2 cellular contexts compared by ENCODE assay signal in the genomic region with DNA sequence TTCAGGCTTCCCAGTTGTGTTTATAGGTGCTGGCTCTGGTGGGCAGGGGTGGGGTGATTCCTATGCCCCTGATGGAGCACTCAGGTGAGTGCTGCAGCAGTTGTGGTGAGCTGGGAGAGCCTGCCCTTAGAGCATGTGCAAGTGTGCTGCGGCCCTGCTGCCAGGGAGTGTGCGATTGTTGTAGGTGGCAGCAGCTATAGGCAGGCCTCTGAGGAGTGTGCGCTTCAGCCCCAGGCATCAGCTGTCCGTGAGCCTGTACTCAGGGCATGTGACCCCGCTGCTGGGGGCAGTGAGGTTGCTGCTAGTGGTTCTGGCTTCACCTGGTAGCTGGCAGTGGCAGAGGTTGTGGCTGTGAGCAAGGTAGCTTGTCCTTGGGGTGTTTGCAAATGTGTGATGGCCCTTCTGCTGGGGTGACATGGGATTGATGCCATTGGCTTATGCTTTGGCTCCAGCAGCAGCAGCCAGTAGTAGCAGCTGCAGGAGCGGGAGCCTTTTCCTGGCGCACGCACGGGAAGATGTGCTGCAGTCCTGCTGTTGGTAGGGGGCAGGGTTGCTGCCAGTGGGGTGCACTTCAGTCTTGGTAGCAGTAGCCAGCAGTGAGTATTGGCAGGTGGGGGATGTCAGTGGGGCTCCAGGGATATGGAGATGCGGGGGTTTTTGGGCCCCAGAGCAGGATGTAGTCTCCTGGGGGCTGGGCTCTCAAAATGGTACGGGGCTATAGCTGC.
A peak's percentile ranks its signal among the peaks of the same experiment; 100 is the strongest.
TF ChIP-seq lines count a peak whose summit lies in the region.

No MANE protein-coding gene starts in this region.

TF ChIP-seq in IMR-90, 13 proteins besides CTCF, POLR2A, EP300 and RAD21:
- TF ChIP-seq MAZ (IDR thresholded peaks at IDR 0.05; ENCODE audit: borderline replicate concordance, low read depth, low read length) (no peak), NFE2L2 (IDR thresholded peaks at IDR 0.05; ENCODE audit: low read depth, low read length) (no peak), RCOR1 (IDR thresholded peaks at IDR 0.05; ENCODE audit: insufficient replicate concordance, low read length) (no peak), SMC3 (IDR thresholded peaks at IDR 0.05; ENCODE audit: low read depth, low read length) (no peak), MAFK (IDR thresholded peaks at IDR 0.05; ENCODE audit: low read depth, low read length) (no peak), CHD1 (IDR thresholded peaks at IDR 0.05; ENCODE audit: low read depth, low read length) (no peak), FOS (IDR thresholded peaks at IDR 0.05; ENCODE audit: low read depth, low read length) (no peak), MXI1 (IDR thresholded peaks at IDR 0.05; ENCODE audit: borderline replicate concordance, low read depth, low read length) (no peak), CEBPB (IDR thresholded peaks at IDR 0.05; ENCODE audit: low read depth, low read length) (no peak), BHLHE40 (IDR thresholded peaks at IDR 0.05; ENCODE audit: low read depth, low read length) (no peak)
- TF ChIP-seq, protein P1, sequence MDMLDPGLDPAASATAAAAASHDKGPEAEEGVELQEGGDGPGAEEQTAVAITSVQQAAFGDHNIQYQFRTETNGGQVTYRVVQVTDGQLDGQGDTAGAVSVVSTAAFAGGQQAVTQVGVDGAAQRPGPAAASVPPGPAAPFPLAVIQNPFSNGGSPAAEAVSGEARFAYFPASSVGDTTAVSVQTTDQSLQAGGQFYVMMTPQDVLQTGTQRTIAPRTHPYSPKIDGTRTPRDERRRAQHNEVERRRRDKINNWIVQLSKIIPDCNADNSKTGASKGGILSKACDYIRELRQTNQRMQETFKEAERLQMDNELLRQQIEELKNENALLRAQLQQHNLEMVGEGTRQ (IDR thresholded peaks at IDR 0.05; ENCODE audit: low read depth, low read length), result no peak

TF ChIP-seq in H1, 55 proteins besides CTCF, POLR2A, EP300 and RAD21:
- TF ChIP-seq SP1 (IDR thresholded peaks at IDR 0.05; ENCODE audit: low read depth, low read length) (peak; percentile 11; the same call in 1 of the 2 replicates), SP4 (IDR thresholded peaks at IDR 0.05; ENCODE audit: low read length) (no peak), CREB1 (IDR thresholded peaks at IDR 0.05) (0 out of 2 replicates have a peak, but pooled peaks have one; percentile 15), RBBP5 (IDR thresholded peaks at IDR 0.05; ENCODE audit: borderline replicate concordance, low read depth, low read length) (0 out of 2 replicates have a peak, but pooled peaks have one; percentile 48), SIX5 (IDR thresholded peaks at IDR 0.05; ENCODE audit: low read depth, low read length) (no peak), ASH2L (IDR thresholded peaks at IDR 0.05; ENCODE audit: low read length) (peak; percentile 15)
